In the genomic region with DNA sequence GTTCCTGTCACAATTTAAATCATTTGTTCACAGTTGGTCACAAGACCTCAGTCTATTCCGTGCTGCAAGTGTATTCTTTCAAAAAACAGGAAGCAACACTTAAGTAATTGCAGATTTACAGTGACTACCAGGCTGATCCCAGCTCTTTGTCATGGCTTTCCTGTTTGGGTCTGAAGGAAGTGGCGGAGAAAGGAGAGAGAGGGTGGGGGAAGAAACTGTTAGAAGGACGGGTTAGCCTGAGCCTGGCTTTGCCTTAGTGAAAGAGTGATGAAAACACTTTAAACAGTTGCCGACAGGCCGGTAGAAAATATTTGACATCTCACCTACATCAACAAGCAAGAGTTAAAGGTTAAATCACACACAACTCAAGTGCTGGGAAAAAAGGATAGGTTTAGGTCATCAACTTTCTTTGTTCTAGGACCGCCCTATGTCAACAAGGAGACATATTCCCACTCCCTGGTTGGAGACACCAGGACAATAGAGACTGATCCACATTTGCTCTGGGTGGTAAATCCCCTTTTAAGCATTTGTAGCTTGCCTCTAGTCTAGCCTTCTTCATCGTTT, we compare ENCODE assay signal across 10 cellular contexts.
DNase-seq lines count a peak whose midpoint lies in the region; ATAC-seq lines count a peak whose summit lies in the region.
"Had no signal": no experiment of that assay in that cellular context is flagged by ENCODE, and none has a peak within 500 bp of the region (broad histone marks: within the 10 kb centered on the region; RNA-seq: fewer than 3 reads in every experiment).

No MANE protein-coding gene starts in this region.

- H3K4me2 ChIP-seq in trophoblast cell (ENCODE audit: low read length): no peak overlapping the region

- ATAC-seq in right cardiac atrium: peak; percentile 85 to 92
- no peak for ATAC-seq in GM18520 (IDR thresholded peaks at IDR 0.05; ENCODE audit: unreplicated experiment)
- ATAC-seq in GM21367 (IDR thresholded peaks at IDR 0.05; ENCODE audit: unreplicated experiment): no peak
- ATAC-seq in GM21717 (IDR thresholded peaks at IDR 0.05; ENCODE audit: unreplicated experiment): no peak

- H4K8ac ChIP-seq in trophoblast cell (ENCODE audit: low read depth, low read length): peak overlapping the region; percentile 48

- H3K18ac ChIP-seq in trophoblast cell (ENCODE audit: low read length): no peak overlapping the region

- 49% methylated on average over 7 of the region's 7 CpGs for WGBS in right cardiac atrium
- WGBS in trophoblast cell (ENCODE audit: extremely low coverage, insufficient coverage, insufficient read length): no CpG with 5 or more reads among the region's 7 CpGs

- H4K12ac ChIP-seq in trophoblast cell (ENCODE audit: low read depth, low read length): no peak overlapping the region

- no peaks in the 10 kb centered on the region for H3K79me2 ChIP-seq in trophoblast cell (ENCODE audit: control insufficient read depth, insufficient read depth, low read length, poor library complexity)

- H3K27ac ChIP-seq in right cardiac atrium (ENCODE audit: low read length) (peak overlapping the region; percentile 82), trophoblast cell (ENCODE audit: low read depth, low read length) (peak overlapping the region; percentile 29)

- DNase-seq in GM03348 (ENCODE audit: low spot score) (peak; percentile 24), SIG-M5 treated with dmso at 0.1 percent for 504 hours (lab: John Stamatoyannopoulos, UW; ENCODE audit: unreplicated experiment) (peak; percentile 82), right cardiac atrium (no peak), trophoblast cell (peak in 1 of 2 donors; percentile 39), NCI-H2171 (lab: John Stamatoyannopoulos, UW) (no peak)
- DNase-seq: dorsolateral prefrontal cortex, NCI-H1930 had no signal

- H3K27me3 ChIP-seq in right cardiac atrium (ENCODE audit: control insufficient read depth, insufficient read depth): no peaks in the 10 kb centered on the region
- H3K27me3 ChIP-seq in trophoblast cell (ENCODE audit: insufficient read depth, low read length): no peaks in the 10 kb centered on the region

- H3K9me3 ChIP-seq in right cardiac atrium (ENCODE audit: control insufficient read depth, low read length) (peaks cover 1% of the 10 kb centered on the region), trophoblast cell (ENCODE audit: insufficient read depth, low read depth, low read length) (no peaks in the 10 kb centered on the region)

- no peak overlapping the region for H2AFZ ChIP-seq in trophoblast cell (ENCODE audit: insufficient read depth, low read length, poor library complexity)

- H3K36me3 ChIP-seq in trophoblast cell (ENCODE audit: control insufficient read depth in 1 of 2, insufficient read depth in 2 of 2, low read length in 2 of 2): no peaks in the 10 kb centered on the region

- no peak overlapping the region for H3K4ac ChIP-seq in trophoblast cell (ENCODE audit: low read depth, low read length)

- intact Hi-C loops in right cardiac atrium (cut with DNase I): loop anchor here in 1 of 4 donors (10.0 kb wide), 1 partner anchor 102 kb away; a partner anchor contains a TSS

- no peak overlapping the region for H2AK5ac ChIP-seq in trophoblast cell (ENCODE audit: low read length)

- no peak overlapping the region for H4K91ac ChIP-seq in trophoblast cell (ENCODE audit: low read depth, low read length)

- no peak overlapping the region for H2BK5ac ChIP-seq in trophoblast cell (ENCODE audit: low read depth, low read length, poor library complexity)

- H3K4me1 ChIP-seq in right cardiac atrium (ENCODE audit: control insufficient read depth, insufficient read depth, low read length) (no peaks in the 10 kb centered on the region), trophoblast cell (ENCODE audit: control insufficient read depth in 1 of 2, insufficient read depth in 2 of 2, low read length in 2 of 2) (peaks cover 3 to 14% of the 10 kb centered on the region in 2 experiments)

- H3K4me3 ChIP-seq in right cardiac atrium (ENCODE audit: low read length) (no peak overlapping the region), trophoblast cell (ENCODE audit: low read depth, low read length) (no peak overlapping the region)
- H3K4me3 ChIP-seq: dorsolateral prefrontal cortex had no signal

- H2BK12ac ChIP-seq in trophoblast cell (ENCODE audit: low read length): no peak overlapping the region

- H3K14ac ChIP-seq in trophoblast cell (ENCODE audit: low read length): no peak overlapping the region

- no peak overlapping the region for H2BK120ac ChIP-seq in trophoblast cell (ENCODE audit: insufficient read depth, low read length, poor library complexity)

- H3K23ac ChIP-seq in trophoblast cell (ENCODE audit: low read length): no peak overlapping the region

- H3K9ac ChIP-seq in trophoblast cell (ENCODE audit: low read length): no peak overlapping the region

- peaks cover 3% of the 10 kb centered on the region for H3K79me1 ChIP-seq in trophoblast cell (ENCODE audit: low read length)

Comparison
In these comparisons a context has a peak if more than half of its experiments do, and no peak if none do; other contexts are left out.
1. DNase-seq: peak in GM03348 (single experiment) and SIG-M5 treated with dmso at 0.1 percent for 504 hours (single experiment); none in right cardiac atrium (0 of 3) and NCI-H2171 (single experiment).
2. ATAC-seq: peak in right cardiac atrium (2 of 2); none in GM18520 (single experiment), GM21367 (single experiment) and GM21717 (single experiment).